20 cellular contexts compared by ENCODE assay signal in the genomic region with DNA sequence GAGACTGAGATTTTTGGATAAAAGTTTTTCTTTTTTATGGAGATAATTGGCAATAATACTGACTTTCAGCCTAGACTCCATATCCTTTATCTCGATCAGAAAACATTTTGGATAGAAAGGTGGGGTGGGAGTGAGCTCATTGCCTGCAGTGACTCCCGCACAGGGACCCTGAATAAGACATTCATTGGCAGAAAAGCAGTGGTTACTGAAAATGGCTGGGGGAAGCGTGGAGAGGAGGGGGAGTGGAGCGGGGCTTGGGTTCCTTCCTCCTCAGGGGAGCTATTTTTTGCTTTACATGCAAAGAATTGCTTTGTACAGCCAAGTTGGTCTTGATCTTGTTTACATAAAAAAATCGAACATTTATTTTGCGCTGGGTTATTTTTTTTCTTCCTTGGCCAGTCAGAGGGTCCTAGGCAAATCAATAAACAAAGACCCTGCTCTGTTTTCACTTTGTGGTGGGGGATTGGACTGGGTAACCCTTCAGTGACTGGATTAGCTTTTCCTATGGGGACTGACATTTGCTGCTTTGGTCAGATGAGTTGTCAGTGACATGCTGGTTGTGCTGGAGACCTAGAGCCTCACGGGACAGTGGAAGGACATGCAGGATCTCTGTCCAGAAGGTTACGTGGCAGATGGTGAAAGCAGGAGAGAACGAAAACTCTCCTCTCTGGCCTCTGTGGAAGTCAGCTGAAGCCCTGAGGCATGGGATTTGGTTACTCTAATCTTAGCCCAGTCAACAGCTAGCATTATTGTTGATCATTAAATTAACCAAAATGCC.
A peak's percentile ranks its signal among the peaks of the same experiment; 100 is the strongest.
DNase-seq lines count a peak whose midpoint lies in the region; ATAC-seq, FAIRE-seq and TF ChIP-seq lines count a peak whose summit lies in the region.
"Had no signal": no experiment of that assay in that cellular context is flagged by ENCODE, and none has a peak within 500 bp of the region (broad histone marks: within the 10 kb centered on the region; RNA-seq: fewer than 3 reads in every experiment).

No MANE protein-coding gene starts in this region.

- H3K4me3 ChIP-seq in endothelial cell of umbilical vein (replicated peaks in 1 of 3; ENCODE audit: insufficient read depth in 1 of 3, low read depth in 1 of 3, low read length in 3 of 3) = peak overlapping the region in 2 of 3 experiments; percentile 25 to 57
- H3K4me3 ChIP-seq: K562, suprapubic skin had no signal

- ATAC-seq in HG03045 (IDR thresholded peaks at IDR 0.05; ENCODE audit: unreplicated experiment) = no peak
- ATAC-seq: K562 had no signal

- H3K9me1 ChIP-seq in endothelial cell of umbilical vein (replicated peaks; ENCODE audit: control insufficient read depth, extremely low read depth, insufficient read depth, low read length) = no peaks in the 10 kb centered on the region

- CTCF ChIA-PET in endothelial cell of umbilical vein (lab: Charles Lee) = interaction anchor here (1.2 to 1.6 kb wide), 2 partner anchors 9 to 118 kb away, joined by 3 read pairs; no protein-coding TSS in a partner anchor

- H3K36me3 Mint-ChIP-seq in nephron (ENCODE audit: low read depth) (no peaks in the 10 kb centered on the region), osteocyte (ENCODE audit: unreplicated experiment) (peaks cover 5% of the 10 kb centered on the region)

- H3K79me2 ChIP-seq in endothelial cell of umbilical vein (ENCODE audit: control insufficient read depth, insufficient read depth, low read length) = no peaks in the 10 kb centered on the region

- intact Hi-C loops in endothelial cell of umbilical vein (cut with micrococcal nuclease) = no loop called here

- peak overlapping the region; percentile 71 for H3K9ac ChIP-seq in endothelial cell of umbilical vein (replicated peaks; ENCODE audit: extremely low read depth, insufficient read depth, low read length)

- TF ChIP-seq POLR2A in endothelial cell of umbilical vein (IDR thresholded peaks at IDR 0.05; ENCODE audit: low read depth, low read length) = no peak

- peak overlapping the region; percentile 99 for H2AFZ ChIP-seq in endothelial cell of umbilical vein (ENCODE audit: low read depth, low read length)

- H3K9me3 Mint-ChIP-seq in nephron = peaks cover 6% of the 10 kb centered on the region
- H3K9me3 Mint-ChIP-seq in osteocyte (ENCODE audit: unreplicated experiment) = peaks cover 8% of the 10 kb centered on the region

- BruUV-seq in endothelial cell of umbilical vein (replicated peaks; lab: Mats Ljungman, UMichigan) = no TSS peak

- H3K27me3 ChIP-seq in endothelial cell of umbilical vein (ENCODE audit: control insufficient read depth in 2 of 2, insufficient read depth in 2 of 2, low read length in 2 of 2) = no peaks in the 10 kb centered on the region
- H3K27me3 ChIP-seq: neutrophil, suprapubic skin had no signal

- no peaks in the 10 kb centered on the region for H3K9me3 ChIP-seq in endothelial cell of umbilical vein (replicated peaks; ENCODE audit: control insufficient read depth, insufficient read depth, low read length)
- H3K9me3 ChIP-seq: neutrophil, suprapubic skin had no signal

- H3K4me3 Mint-ChIP-seq in nephron (peak overlapping the region in 1 of 3 experiments; percentile 6), osteocyte (ENCODE audit: unreplicated experiment) (no peak overlapping the region)
- H3K4me3 Mint-ChIP-seq: activated naive CD8-positive, alpha-beta T cell had no signal

- H3K4me1 Mint-ChIP-seq in nephron (peaks cover 28% of the 10 kb centered on the region), osteocyte (ENCODE audit: unreplicated experiment) (peaks cover 16% of the 10 kb centered on the region)

- H3K27ac Mint-ChIP-seq in nephron = peak overlapping the region; percentile 71 to 86 (median 82)
- H3K27ac Mint-ChIP-seq in osteocyte (ENCODE audit: unreplicated experiment) = no peak overlapping the region
- H3K27ac Mint-ChIP-seq: activated naive CD8-positive, alpha-beta T cell had no signal

- H3K4me1 ChIP-seq in endothelial cell of umbilical vein (ENCODE audit: control insufficient read depth, extremely low read depth, insufficient read depth, low read length) = peaks cover 13% of the 10 kb centered on the region
- H3K4me1 ChIP-seq: suprapubic skin had no signal

- FAIRE-seq in endothelial cell of umbilical vein (lab: Jason Lieb, UNC) = peak; percentile 52
- peak; percentile 74 for FAIRE-seq in urothelium cell line (lab: Jason Lieb, UNC)
- FAIRE-seq: K562, RCC 7860 had no signal

- H4K20me1 ChIP-seq in endothelial cell of umbilical vein (replicated peaks; ENCODE audit: control insufficient read depth, extremely low read depth, insufficient read depth, low read length) = no peaks in the 10 kb centered on the region

- DNase-seq in NCI-H146 (lab: John Stamatoyannopoulos, UW) (peak; percentile 17), NCI-H146 treated with DMSO at 0.1 percent for 48 hours (lab: John Stamatoyannopoulos, UW; ENCODE audit: unreplicated experiment) (no peak), endothelial cell of umbilical vein (ENCODE audit: low read depth, low spot score) (peak; percentile 46), urothelium cell line (ENCODE audit: low spot score) (no peak), iPS-NIHi11 (ENCODE audit: low spot score) (no peak), osteocyte (ENCODE audit: extremely low spot score, unreplicated experiment) (no peak)
- DNase-seq: 8988T; activated CD4-positive, alpha-beta T cell treated with anti-CD3 and anti-CD28 coated beads, Interleukin-2, amount 50 U/mL, for 48 hours; activated T-cell treated with anti-CD3 and anti-CD28 coated beads, Interleukin-2, amount 50 U/mL, for 1 hour; islet precursor cell; NCI-H748 treated with DMSO at 0.1 percent for 48 hours; stimulated activated CD4-positive, alpha-beta T cell treated with anti-CD3 and anti-CD28 coated beads, Interleukin-4, amount 100 ng/mL, for 1 hour had no signal

- dilution Hi-C loops in endothelial cell of umbilical vein (cut with MboI; ENCODE audit: extremely low pct_ligation_motif_present, low sequenced_read_pairs) = no loop called here

- peak overlapping the region; percentile 44 for H3K27ac ChIP-seq in endothelial cell of umbilical vein (ENCODE audit: insufficient read depth, low read depth, low read length)
- H3K27ac ChIP-seq: C4-2B, neutrophil, suprapubic skin had no signal

- POLR2A ChIA-PET in endothelial cell of umbilical vein (lab: Charles Lee) = no interaction called here

- H3K27me3 Mint-ChIP-seq in nephron (ENCODE audit: low read depth) (no peaks in the 10 kb centered on the region), osteocyte (ENCODE audit: unreplicated experiment) (peaks cover 10% of the 10 kb centered on the region)
- H3K27me3 Mint-ChIP-seq: activated naive CD8-positive, alpha-beta T cell had no signal

- peak overlapping the region; percentile 89 for H3K4me2 ChIP-seq in endothelial cell of umbilical vein (ENCODE audit: insufficient read depth, low read length)

- H3K36me3 ChIP-seq in endothelial cell of umbilical vein (ENCODE audit: control insufficient read depth in 2 of 2, extremely low read depth in 1 of 2, insufficient read depth in 2 of 2, low read length in 2 of 2) = no peaks in the 10 kb centered on the region
- H3K36me3 ChIP-seq: neutrophil, suprapubic skin had no signal

- TF ChIP-seq CTCF in endothelial cell of umbilical vein (IDR thresholded peaks at IDR 0.05; ENCODE audit: extremely low read depth in 1 of 2, insufficient read depth in 1 of 2, low read depth in 1 of 2, low read length in 2 of 2) = no peak
- no peak for TF ChIP-seq CTCF in nephron (IDR thresholded peaks at IDR 0.05; ENCODE audit: unreplicated experiment in 3 of 3)
- TF ChIP-seq CTCF in osteocyte (IDR thresholded peaks at IDR 0.05) = no peak

TF ChIP-seq in endothelial cell of umbilical vein, 7 proteins besides CTCF, POLR2A, EP300 and RAD21:
- no peak for TF ChIP-seq MYC (IDR thresholded peaks at IDR 0.05; ENCODE audit: low read depth, low read length)
- TF ChIP-seq JUN (IDR thresholded peaks at IDR 0.05; ENCODE audit: borderline replicate concordance, insufficient read depth, insufficient read length, low read depth) = no peak
- TF ChIP-seq GATA2 (IDR thresholded peaks at IDR 0.05; ENCODE audit: insufficient read depth, insufficient read length, low read depth, low read length) = no peak
- TF ChIP-seq, protein P1, sequence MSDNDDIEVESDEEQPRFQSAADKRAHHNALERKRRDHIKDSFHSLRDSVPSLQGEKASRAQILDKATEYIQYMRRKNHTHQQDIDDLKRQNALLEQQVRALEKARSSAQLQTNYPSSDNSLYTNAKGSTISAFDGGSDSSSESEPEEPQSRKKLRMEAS (IDR thresholded peaks at IDR 0.05; ENCODE audit: insufficient read depth, insufficient read length) = no peak
- TF ChIP-seq POLR2AphosphoS5 (IDR thresholded peaks at IDR 0.05; ENCODE audit: insufficient read depth, low read depth, low read length) = no peak
- no peak for TF ChIP-seq FOS (IDR thresholded peaks at IDR 0.05; ENCODE audit: borderline replicate concordance, insufficient read depth, low read length)
- no peak for TF ChIP-seq EZH2 (IDR thresholded peaks at IDR 0.05; ENCODE audit: borderline replicate concordance, low read depth, low read length, severe bottlenecking)

Comparison
In these comparisons a context has a peak if more than half of its experiments do, and no peak if none do; other contexts are left out.
1. DNase-seq: peak in NCI-H146 (single experiment) and endothelial cell of umbilical vein (single experiment); none in NCI-H146 treated with DMSO at 0.1 percent for 48 hours (single experiment), urothelium cell line (single experiment), iPS-NIHi11 (single experiment) and osteocyte (single experiment).